In genomic region chr16:30526137-30526822, GRCh38 we compare ENCODE assay signal across 8 cellular contexts. TPM values are rescaled to one million over a fixed set of nuclear protein-coding genes. Genes with fewer than 3 reads are reported as not detected.
DNase-seq lines count a peak whose midpoint lies in the region; ATAC-seq and TF ChIP-seq lines count a peak whose summit lies in the region.

TSS of gene ZNF768 (minus strand) at chr16:30526566. CDS start at chr16:30526413, 153 bp downstream.

- H3K27ac ChIP-seq in epithelial cell of prostate, result peak within 1 kb of the TSS; percentile 93

- peak; percentile 35 for ATAC-seq in GM19452 (IDR thresholded peaks at IDR 0.05; ENCODE audit: unreplicated experiment)

- peak; percentile 51 for DNase-seq in Caki2 (ENCODE audit: low read depth)
- DNase-seq in HuH-7 (ENCODE audit: low spot score), result peak; percentile 56
- DNase-seq in activated CD4-positive, alpha-beta memory T cell treated with anti-CD3 and anti-CD28 coated beads for 36 hours, result peak; percentile 35
- DNase-seq in epithelial cell of prostate (ENCODE audit: low read depth, low spot score), result no peak
- no peak for DNase-seq in mucosa of gallbladder (ENCODE audit: low spot score)
- DNase-seq in type B pancreatic cell (ENCODE audit: extremely low spot score, unreplicated experiment), result no peak
- no peak for DNase-seq in NCI-H446 treated with DMSO at 0.1 percent for 48 hours (lab: John Stamatoyannopoulos, UW)

- in situ Hi-C loops in Caki2 (cut with HindIII; ENCODE audit: low pct_unique_long_range_greater_than_20kb, low sequenced_read_pairs), result no loop called here

- POLR2A ChIA-PET in activated CD4-positive, alpha-beta memory T cell treated with anti-CD3 and anti-CD28 coated beads for 36 hours (lab: Charles Lee), result interaction anchor here (0.8 to 2.5 kb wide), 9 partner anchors 9 to 461 kb away, joined by 3 to 14 read pairs (median 4); partner anchors contain the start of genes ALDOA and ZNF747

- H3K27me3 Mint-ChIP-seq in activated CD4-positive, alpha-beta memory T cell treated with anti-CD3 and anti-CD28 coated beads for 36 hours, result no peaks in the 10 kb centered on the region
- no peaks in the 10 kb centered on the region for H3K27me3 Mint-ChIP-seq in type B pancreatic cell

- TF ChIP-seq CTCF in type B pancreatic cell (conservative IDR thresholded peaks at IDR 0.05), result no peak

- H3K9me3 Mint-ChIP-seq in activated CD4-positive, alpha-beta memory T cell treated with anti-CD3 and anti-CD28 coated beads for 36 hours, result no peaks in the 10 kb centered on the region
- peaks cover 4% of the 10 kb centered on the region for H3K9me3 Mint-ChIP-seq in type B pancreatic cell

- H3K27ac Mint-ChIP-seq in activated CD4-positive, alpha-beta memory T cell treated with anti-CD3 and anti-CD28 coated beads for 36 hours, result peak within 1 kb of the TSS; percentile 86
- peak within 1 kb of the TSS; percentile 100 for H3K27ac Mint-ChIP-seq in type B pancreatic cell

- H3K4me1 Mint-ChIP-seq in activated CD4-positive, alpha-beta memory T cell treated with anti-CD3 and anti-CD28 coated beads for 36 hours (ENCODE audit: low read depth), result peaks cover 38% of the 10 kb centered on the region
- H3K4me1 Mint-ChIP-seq in type B pancreatic cell (ENCODE audit: unreplicated experiment), result peaks cover 41% of the 10 kb centered on the region

- intact Hi-C loops in activated CD4-positive, alpha-beta memory T cell treated with anti-CD3 and anti-CD28 coated beads for 36 hours (cut with micrococcal nuclease), result loop anchor here (2.0 kb wide), 3 partner anchors 53 to 125 kb away; partner anchors contain the start of genes ITGAL, PRR14 and SEPHS2

- H3K36me3 Mint-ChIP-seq in activated CD4-positive, alpha-beta memory T cell treated with anti-CD3 and anti-CD28 coated beads for 36 hours, result peaks cover 10% of the 10 kb centered on the region
- H3K36me3 Mint-ChIP-seq in type B pancreatic cell, result peaks cover 6% of the 10 kb centered on the region

- H3K4me3 Mint-ChIP-seq in activated CD4-positive, alpha-beta memory T cell treated with anti-CD3 and anti-CD28 coated beads for 36 hours, result peak within 1 kb of the TSS; percentile 82
- H3K4me3 Mint-ChIP-seq in type B pancreatic cell, result peak within 1 kb of the TSS; percentile 91

- CTCF ChIA-PET in activated CD4-positive, alpha-beta memory T cell treated with anti-CD3 and anti-CD28 coated beads for 36 hours (lab: Charles Lee), result interaction anchor here (0.8 to 1.5 kb wide), 7 partner anchors 9 to 103 kb away, joined by 3 to 10 read pairs (median 5); partner anchors contain the start of gene DCTPP1

RNA-seq across cellular contexts. Expression of gene ZNF768, which starts in this region (rescaled TPM):
- total RNA-seq in Caki2 (2014; rRNA removed; shearing (Covaris generic); ENCODE audit: low replicate concordance), result 97.6 and 99.4 TPM in 2 replicates
- 10 to 100 TPM; 14.2 to 14.3 TPM for total RNA-seq in activated CD4-positive, alpha-beta memory T cell treated with anti-CD3 and anti-CD28 coated beads for 36 hours
- 61.1 TPM for total RNA-seq in mucosa of gallbladder
- total RNA-seq in type B pancreatic cell (ENCODE audit: low replicate concordance), result 58.7 and 59.6 TPM in 2 replicates

Comparison
In these comparisons a context has a peak if more than half of its experiments do, and no peak if none do; other contexts are left out.
1. DNase-seq: peak in Caki2 (single experiment), HuH-7 (single experiment) and activated CD4-positive, alpha-beta memory T cell treated with anti-CD3 and anti-CD28 coated beads for 36 hours (single experiment); none in epithelial cell of prostate (single experiment), mucosa of gallbladder (single experiment), type B pancreatic cell (single experiment) and NCI-H446 treated with DMSO at 0.1 percent for 48 hours (single experiment).